8 cellular contexts compared by ENCODE assay signal in genomic region chr2:10303634-10304378, GRCh38. TPM values are rescaled to one million over a fixed set of nuclear protein-coding genes. Genes with fewer than 3 reads are reported as not detected.
DNase-seq lines count a peak whose midpoint lies in the region; ATAC-seq and TF ChIP-seq lines count a peak whose summit lies in the region.

No MANE protein-coding gene starts in this region.

- intact Hi-C loops in colonic mucosa (cut with DNase I), result no loop called here

- H3K9me3 ChIP-seq in HUES64 (ENCODE audit: insufficient read depth, low read depth, low read length) (no peaks in the 10 kb centered on the region), colonic mucosa (no peaks in the 10 kb centered on the region)

- TF ChIP-seq CTCF in colonic mucosa (IDR thresholded peaks at IDR 0.05), result no peak

- no peak overlapping the region for H3K27ac ChIP-seq in HUES64 (ENCODE audit: low read depth, low read length)
- H3K27ac ChIP-seq in colonic mucosa, result peak overlapping the region; percentile 85

- peak; percentile 11 for ATAC-seq in left lobe of liver

- H3K27me3 ChIP-seq in HUES64 (ENCODE audit: insufficient read depth, low read length) (peaks cover 48% of the 10 kb centered on the region), colonic mucosa (no peaks in the 10 kb centered on the region)

- H3K4me1 ChIP-seq in HUES64 (ENCODE audit: insufficient read depth, low read length) (peaks cover 11% of the 10 kb centered on the region), colonic mucosa (peaks cover 20% of the 10 kb centered on the region)

- no peak overlapping the region for H3K9ac ChIP-seq in HUES64 (ENCODE audit: low read depth, low read length)
- H3K9ac ChIP-seq in colonic mucosa (ENCODE audit: low read depth in 2 of 2, low read length in 2 of 2), result peak overlapping the region; percentile 74 to 88

- 2% methylated on average over 59 of the region's 59 CpGs for WGBS in HUES64

- DNase-seq in NCI-H1694 (lab: John Stamatoyannopoulos, UW) (peak; percentile 48), NCI-H1694 treated with DMSO at 0.1 percent for 48 hours (lab: John Stamatoyannopoulos, UW) (no peak), UCSD-AML1 (lab: John Stamatoyannopoulos, UW; ENCODE audit: unreplicated experiment) (peak; percentile 70), colonic mucosa (peak; percentile 63), left lobe of liver (ENCODE audit: low spot score) (no peak), GF-D8 (lab: John Stamatoyannopoulos, UW) (no peak)
- DNase-seq in stimulated activated CD4-positive, alpha-beta T cell treated with anti-CD3 and anti-CD28 coated beads, Interleukin-4, amount 100 ng/mL, for 1 hour, result peak; percentile 51

- H3K36me3 ChIP-seq in HUES64 (ENCODE audit: insufficient read depth, low read length), result no peaks in the 10 kb centered on the region
- H3K36me3 ChIP-seq in colonic mucosa, result no peaks in the 10 kb centered on the region

- peak overlapping the region; percentile 69 for H3K4me3 ChIP-seq in HUES64 (ENCODE audit: low read length)
- peak overlapping the region; percentile 94 for H3K4me3 ChIP-seq in colonic mucosa

RNA-seq across cellular contexts. Expression of gene HPCAL1, which starts 1.1 kb away (rescaled TPM):
- polyA plus RNA-seq in HUES64 (2013, experiment 1 of 2), result 5.9 TPM
- 7.5 TPM for polyA plus RNA-seq in HUES64 (2013, experiment 2 of 2)
- total RNA-seq in colonic mucosa (10 to 100 TPM; 64.5 to 85.7 TPM), left lobe of liver (27.5 TPM)

Comparison
In these comparisons a context has a peak if more than half of its experiments do, and no peak if none do; other contexts are left out.
1. DNase-seq: peak in NCI-H1694 (single experiment), UCSD-AML1 (single experiment), colonic mucosa (single experiment) and stimulated activated CD4-positive, alpha-beta T cell treated with anti-CD3 and anti-CD28 coated beads, Interleukin-4, amount 100 ng/mL, for 1 hour (single experiment); none in NCI-H1694 treated with DMSO at 0.1 percent for 48 hours (single experiment), left lobe of liver (single experiment) and GF-D8 (single experiment).